Comparison of ENCODE assay signal across 19 cellular contexts in the genomic region with DNA sequence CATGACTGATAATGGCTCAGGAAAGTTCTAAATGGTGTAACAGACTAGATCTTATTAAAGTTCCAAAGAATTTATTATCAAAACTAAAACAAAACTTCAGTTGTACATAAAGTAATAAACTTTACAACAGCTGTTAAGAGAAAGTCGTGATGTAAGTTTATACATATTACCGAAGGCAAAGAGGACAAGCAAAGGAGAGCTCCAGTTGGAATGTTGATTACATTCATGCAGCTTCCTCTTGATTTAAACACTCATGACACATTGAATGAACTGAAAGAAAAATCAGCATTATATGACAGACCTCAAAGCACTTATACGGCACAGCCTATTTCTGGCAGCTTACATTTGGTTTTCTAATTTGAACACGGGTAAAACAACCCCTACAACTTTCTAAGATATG. TPM values are rescaled to one million over a fixed set of nuclear protein-coding genes. Genes with fewer than 3 reads are reported as not detected.
DNase-seq lines count a peak whose midpoint lies in the region; ATAC-seq and TF ChIP-seq lines count a peak whose summit lies in the region.
"Had no signal": no experiment of that assay in that cellular context is flagged by ENCODE, and none has a peak within 500 bp of the region (broad histone marks: within the 10 kb centered on the region; RNA-seq: fewer than 3 reads in every experiment).

No MANE protein-coding gene starts in this region.

- H3K27ac ChIP-seq in GM23338 (ENCODE audit: low read depth), result no peak overlapping the region
- H3K27ac ChIP-seq: HL-60 had no signal

- no peak for DNase-seq in GM23338 (ENCODE audit: low spot score)
- DNase-seq in OCI-M1 (lab: John Stamatoyannopoulos, UW), result peak; percentile 74
- no peak for DNase-seq in left colon
- no peak for DNase-seq in D341Med (ENCODE audit: low spot score)
- no peak for DNase-seq in globus pallidus (ENCODE audit: low spot score)
- DNase-seq: ACHN; BE2C; C1 segment of cervical spinal cord; CD4-positive, CD25-positive, alpha-beta regulatory T cell; CD8-positive, alpha-beta memory T cell; COR-L47; DMS153; DMS79; GDM1 had no signal

- intact Hi-C loops in left colon (cut with DNase I, micrococcal nuclease), result no loop called here

- no peak overlapping the region for H3K4me2 ChIP-seq in GM23338

- H2AFZ ChIP-seq in GM23338, result no peak overlapping the region

- ATAC-seq in GM23338 (no peak), left colon (peak; percentile 83), GM21526 (IDR thresholded peaks at IDR 0.05; ENCODE audit: low FRiP score, unreplicated experiment) (no peak), HG03439 (IDR thresholded peaks at IDR 0.05; ENCODE audit: unreplicated experiment) (no peak)
- ATAC-seq: K562 had no signal

- TF ChIP-seq CTCF in GM23338 (conservative IDR thresholded peaks at IDR 0.05; ENCODE audit: low read depth in 2 of 2), result no peak

- 0 out of 2 replicates have a peak, but pooled peaks cover 5% of the 10 kb centered on the region for H3K79me2 ChIP-seq in GM23338 (replicated peaks; ENCODE audit: insufficient read depth)

- H3K4me3 Mint-ChIP-seq in GM23338, result no peak overlapping the region
- H3K4me3 Mint-ChIP-seq: CD4-positive, CD25-positive, alpha-beta regulatory T cell; CD8-positive, alpha-beta memory T cell had no signal

- peaks cover 63% of the 10 kb centered on the region for H3K36me3 Mint-ChIP-seq in GM23338 (ENCODE audit: low read depth)

- H3F3A ChIP-seq in GM23338 (replicated peaks; ENCODE audit: low read depth), result no peaks in the 10 kb centered on the region

- peaks cover 18% of the 10 kb centered on the region for H3K4me1 Mint-ChIP-seq in GM23338

- H3K9me2 ChIP-seq in GM23338 (ENCODE audit: insufficient read depth), result no peaks in the 10 kb centered on the region

- H3K4me3 ChIP-seq in GM23338, result no peak overlapping the region
- H3K4me3 ChIP-seq: HAP-1, K562 had no signal

- H3K27me3 Mint-ChIP-seq in GM23338 (ENCODE audit: insufficient read depth, low read depth, poor library complexity), result no peaks in the 10 kb centered on the region
- H3K27me3 Mint-ChIP-seq: CD4-positive, CD25-positive, alpha-beta regulatory T cell; CD8-positive, alpha-beta memory T cell had no signal

- H3K4me1 ChIP-seq in GM23338 (ENCODE audit: insufficient read depth), result peaks cover 14% of the 10 kb centered on the region
- H3K4me1 ChIP-seq: BE2C, HAP-1 had no signal

- 0 out of 2 replicates have a peak overlapping the region, but pooled peaks have one; percentile 27 for H3K27ac Mint-ChIP-seq in GM23338
- H3K27ac Mint-ChIP-seq: CD4-positive, CD25-positive, alpha-beta regulatory T cell had no signal

- no peaks in the 10 kb centered on the region for H4K20me1 ChIP-seq in GM23338 (replicated peaks; ENCODE audit: insufficient read depth)

- no peaks in the 10 kb centered on the region for H3K9me3 Mint-ChIP-seq in GM23338
- H3K9me3 Mint-ChIP-seq: CD4-positive, CD25-positive, alpha-beta regulatory T cell; CD8-positive, alpha-beta memory T cell had no signal

- H3K27me3 ChIP-seq in GM23338 (ENCODE audit: insufficient read depth), result no peaks in the 10 kb centered on the region
- H3K27me3 ChIP-seq: BE2C had no signal

- H3K36me3 ChIP-seq in GM23338 (ENCODE audit: insufficient read depth), result peaks cover 34% of the 10 kb centered on the region

TF ChIP-seq in GM23338, 12 proteins besides CTCF, POLR2A, EP300 and RAD21:
- no peak for TF ChIP-seq EZH2 (IDR thresholded peaks at IDR 0.05; ENCODE audit: low read depth, unreplicated experiment)
TF ChIP-seq in GM23338: peak in this region for 0.

RNA-seq across cellular contexts. Expression of gene SRI, which starts 13.6 kb away (rescaled TPM):
- total RNA-seq in GM23338 (2014; rRNA removed; shearing (Covaris generic)), result 141 and 169 TPM in 2 replicates
- 288 and 321 TPM in 2 replicates for polyA plus RNA-seq in GM23338 (2016; fragmentation: Nextera tagmentation; extraction: Ambion mirVana)
- total RNA-seq in left colon, result 1,000 to 10,000 TPM in 1 of 2 donors, 100 to 1,000 TPM in 1; 634 to 1,188 TPM
